Comparison of ENCODE assay signal across 8 cellular contexts in the genomic region with DNA sequence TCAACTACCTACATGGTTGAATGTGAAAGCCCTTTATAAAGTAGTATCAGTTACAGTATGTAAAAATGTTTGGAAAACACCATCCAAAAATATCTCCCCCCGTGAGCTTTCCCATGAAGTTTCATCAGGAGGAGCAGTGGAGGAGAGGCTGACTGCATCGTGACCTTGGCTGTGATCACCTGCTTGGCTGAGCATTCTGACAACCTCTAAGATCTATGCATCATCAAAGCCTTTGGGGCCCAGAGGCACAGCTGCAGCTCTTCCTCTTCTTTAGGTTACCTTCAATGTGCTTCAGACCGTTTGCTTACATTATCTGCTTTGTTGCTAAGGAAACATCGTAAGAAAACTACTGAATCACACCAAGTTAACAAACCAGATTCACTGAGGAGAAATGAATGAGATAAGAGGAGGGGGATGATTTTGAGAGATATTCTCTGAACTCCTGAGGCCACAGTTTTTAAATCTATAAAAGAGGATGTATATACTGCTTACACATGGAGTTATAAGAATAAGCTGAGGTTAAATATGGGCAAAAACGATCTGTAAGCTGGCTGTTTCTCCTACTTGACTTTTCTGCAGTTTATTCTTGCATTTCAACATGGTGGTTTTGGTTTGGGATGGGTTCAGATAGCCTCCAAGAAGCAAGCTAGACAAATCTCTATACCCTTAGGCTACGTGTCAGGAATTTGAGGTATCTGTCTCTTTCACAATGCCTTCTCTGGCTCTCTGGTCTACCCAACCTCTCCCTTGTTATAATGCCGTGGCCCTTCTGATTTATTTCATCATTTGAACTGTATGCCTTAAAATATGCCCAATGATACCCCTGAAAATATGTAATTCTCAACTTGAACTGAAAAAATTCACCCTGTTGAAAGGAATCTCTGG. TPM values are rescaled to one million over a fixed set of nuclear protein-coding genes. Genes with fewer than 3 reads are reported as not detected.
A peak's percentile ranks its signal among the peaks of the same experiment; 100 is the strongest.
DNase-seq lines count a peak whose midpoint lies in the region; ATAC-seq and TF ChIP-seq lines count a peak whose summit lies in the region.

No MANE protein-coding gene starts in this region.

- no peaks in the 10 kb centered on the region for H3K27me3 ChIP-seq in breast epithelium

- H3K4me3 Mint-ChIP-seq in MCF 10A (ENCODE audit: unreplicated experiment) = peak overlapping the region; percentile 55
- H3K4me3 Mint-ChIP-seq in activated CD4-positive, alpha-beta T cell treated with anti-CD3 and anti-CD28 coated beads, Interleukin-2, amount 10 ng/mL, durations not matched to agents 24 days and 14 days = peak overlapping the region; percentile 45

- DNase-seq in MCF 10A (ENCODE audit: unreplicated experiment) (peak; percentile 78), breast epithelium (ENCODE audit: low spot score in 2 of 2) (no peak), iPS-NIHi7 (ENCODE audit: extremely low spot score) (peak; percentile 24), Kasumi-1 (lab: John Stamatoyannopoulos, UW) (no peak), HK-2 (ENCODE audit: unreplicated experiment) (no peak), GF-D8 (lab: John Stamatoyannopoulos, UW) (no peak)
- DNase-seq in activated CD4-positive, alpha-beta T cell treated with anti-CD3 and anti-CD28 coated beads, Interleukin-2, amount 10 ng/mL, durations not matched to agents 24 days and 14 days = peak; percentile 87

- no peak overlapping the region for H3K4me3 ChIP-seq in breast epithelium

- BruUV-seq in MCF 10A (replicated peaks; lab: Mats Ljungman, UMichigan) = no TSS peak

- no peak overlapping the region for H3K27ac ChIP-seq in breast epithelium

- H3K27me3 Mint-ChIP-seq in MCF 10A (ENCODE audit: insufficient read depth, unreplicated experiment) = no peaks in the 10 kb centered on the region
- H3K27me3 Mint-ChIP-seq in activated CD4-positive, alpha-beta T cell treated with anti-CD3 and anti-CD28 coated beads, Interleukin-2, amount 10 ng/mL, durations not matched to agents 24 days and 14 days = no peaks in the 10 kb centered on the region

- H3K4me1 Mint-ChIP-seq in MCF 10A (ENCODE audit: insufficient read depth, unreplicated experiment) = peaks cover 36% of the 10 kb centered on the region
- peaks cover 77% of the 10 kb centered on the region for H3K4me1 Mint-ChIP-seq in activated CD4-positive, alpha-beta T cell treated with anti-CD3 and anti-CD28 coated beads, Interleukin-2, amount 10 ng/mL, durations not matched to agents 24 days and 14 days

- no peak for TF ChIP-seq CTCF in MCF 10A (IDR thresholded peaks at IDR 0.05; ENCODE audit: unreplicated experiment)
- no peak for TF ChIP-seq CTCF in breast epithelium (IDR thresholded peaks at IDR 0.05)

- no peak for TF ChIP-seq POLR2A in breast epithelium (IDR thresholded peaks at IDR 0.05)

- H3K27ac Mint-ChIP-seq in MCF 10A (ENCODE audit: low read depth, unreplicated experiment) = peak overlapping the region; percentile 97
- H3K27ac Mint-ChIP-seq in activated CD4-positive, alpha-beta T cell treated with anti-CD3 and anti-CD28 coated beads, Interleukin-2, amount 10 ng/mL, durations not matched to agents 24 days and 14 days = peak overlapping the region; percentile 79

- H3K9me3 Mint-ChIP-seq in MCF 10A (ENCODE audit: unreplicated experiment) = no peaks in the 10 kb centered on the region
- no peaks in the 10 kb centered on the region for H3K9me3 Mint-ChIP-seq in activated CD4-positive, alpha-beta T cell treated with anti-CD3 and anti-CD28 coated beads, Interleukin-2, amount 10 ng/mL, durations not matched to agents 24 days and 14 days

- CTCF ChIA-PET in MCF 10A (lab: Yijun Ruan, JAX) = interaction anchor here (0.6 to 5.8 kb wide), 6 partner anchors 9 to 391 kb away, joined by 3 to 42 read pairs (median 3); no protein-coding TSS in a partner anchor

- no peaks in the 10 kb centered on the region for H3K4me1 ChIP-seq in breast epithelium

- POLR2A ChIA-PET in MCF 10A (lab: Yijun Ruan, JAX) = interaction anchor here (0.6 to 1.3 kb wide), 7 partner anchors 24 to 432 kb away, joined by 3 to 5 read pairs (median 3); no protein-coding TSS in a partner anchor

- H3K36me3 ChIP-seq in breast epithelium = no peaks in the 10 kb centered on the region

- H3K9me3 ChIP-seq in breast epithelium = no peaks in the 10 kb centered on the region

- intact Hi-C loops in MCF 10A (cut with micrococcal nuclease) (no loop called here), breast epithelium (cut with DNase I; ENCODE audit: low total_unique reads) (no loop called here)
- intact Hi-C loops in activated CD4-positive, alpha-beta T cell treated with anti-CD3 and anti-CD28 coated beads, Interleukin-2, amount 10 ng/mL, durations not matched to agents 24 days and 14 days (cut with micrococcal nuclease) = no loop called here

- peak; percentile 65 for ATAC-seq in HG03280 (IDR thresholded peaks at IDR 0.05; ENCODE audit: unreplicated experiment)

- peaks cover 7% of the 10 kb centered on the region for H3K36me3 Mint-ChIP-seq in MCF 10A (ENCODE audit: insufficient read depth, unreplicated experiment)
- peaks cover 29% of the 10 kb centered on the region for H3K36me3 Mint-ChIP-seq in activated CD4-positive, alpha-beta T cell treated with anti-CD3 and anti-CD28 coated beads, Interleukin-2, amount 10 ng/mL, durations not matched to agents 24 days and 14 days (ENCODE audit: low read depth)

RNA-seq across cellular contexts. Expression of gene GCSAM, which starts 4.0 kb away (rescaled TPM):
- total RNA-seq in MCF 10A (2022) (0.29 and 0.63 TPM in 2 replicates), breast epithelium (1 to 10 TPM in 1 of 3 donors, under 1 TPM in 2; 0.16 to 1.5 (median 0.66) TPM)
- 1.6 and 1.7 TPM in 2 replicates for total RNA-seq in activated CD4-positive, alpha-beta T cell treated with anti-CD3 and anti-CD28 coated beads, Interleukin-2, amount 10 ng/mL, durations not matched to agents 24 days and 14 days

RNA-seq across cellular contexts. Expression of gene C3orf52, which starts 42.9 kb away (rescaled TPM):
- 10.4 and 16.1 TPM in 2 replicates for total RNA-seq in MCF 10A (2022)
- total RNA-seq in breast epithelium = 10 to 100 TPM in 1 of 3 donors, 1 to 10 TPM in 1, under 1 TPM in 1; 0.64 to 23.6 (median 8.5) TPM
- 13.0 and 14.2 TPM in 2 replicates for total RNA-seq in activated CD4-positive, alpha-beta T cell treated with anti-CD3 and anti-CD28 coated beads, Interleukin-2, amount 10 ng/mL, durations not matched to agents 24 days and 14 days

Comparison
In these comparisons a context has a peak if more than half of its experiments do, and no peak if none do; other contexts are left out.
1. DNase-seq: peak in MCF 10A (single experiment), activated CD4-positive, alpha-beta T cell treated with anti-CD3 and anti-CD28 coated beads, Interleukin-2, amount 10 ng/mL, durations not matched to agents 24 days and 14 days (single experiment) and iPS-NIHi7 (single experiment); none in breast epithelium (0 of 2), Kasumi-1 (0 of 2), HK-2 (single experiment) and GF-D8 (single experiment).